12 cellular contexts compared by ENCODE assay signal in the genomic region with DNA sequence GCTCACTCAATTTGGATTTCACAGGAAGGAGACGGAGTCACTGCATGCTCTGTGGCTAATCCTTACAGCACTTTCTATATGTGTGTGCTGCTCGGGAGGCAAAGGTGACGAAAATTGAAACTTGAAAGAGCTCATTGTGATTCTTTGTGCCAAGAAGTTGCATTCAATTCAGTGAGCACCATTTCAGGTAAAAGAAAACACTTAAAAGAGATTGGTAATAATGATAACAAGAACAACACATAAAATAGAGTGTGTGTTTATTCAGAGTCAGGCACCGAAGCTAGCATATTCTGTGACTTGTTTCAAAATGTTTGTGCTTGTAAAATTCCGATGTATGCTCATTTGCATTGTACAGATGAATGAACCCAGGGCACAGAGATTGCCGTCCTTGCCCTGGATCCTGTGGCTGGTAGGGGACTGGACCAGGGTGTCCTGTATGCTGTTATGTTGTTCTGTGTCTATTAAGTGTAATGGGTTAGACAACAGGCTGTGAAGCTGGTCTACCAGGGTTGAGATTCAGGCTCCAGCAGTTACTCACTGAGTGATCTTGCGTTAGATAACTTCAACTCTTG.
A peak's percentile ranks its signal among the peaks of the same experiment; 100 is the strongest.
DNase-seq lines count a peak whose midpoint lies in the region; ATAC-seq and TF ChIP-seq lines count a peak whose summit lies in the region.
"Had no signal": no experiment of that assay in that cellular context is flagged by ENCODE, and none has a peak within 500 bp of the region (broad histone marks: within the 10 kb centered on the region; RNA-seq: fewer than 3 reads in every experiment).

No MANE protein-coding gene starts in this region.

- CTCF ChIA-PET in RWPE1 (lab: Yijun Ruan, JAX), result no interaction called here

- peak; percentile 5 for DNase-seq in SW480 (ENCODE audit: low spot score)
- DNase-seq in right atrium auricular region (ENCODE audit: low spot score), result no peak
- no peak for DNase-seq in NCI-H1694 treated with DMSO at 0.1 percent for 48 hours (lab: John Stamatoyannopoulos, UW)
- DNase-seq in RWPE1 (ENCODE audit: low spot score), result no peak
- no peak for DNase-seq in NCI-H2081 treated with DMSO at 0.1 percent for 48 hours (lab: John Stamatoyannopoulos, UW)
- DNase-seq: brain microvascular endothelial cell, glutamatergic neuron, MG63, T-cell had no signal

- no peak for TF ChIP-seq CTCF in GM12875 (IDR thresholded peaks at IDR 0.05; ENCODE audit: borderline replicate concordance, insufficient read depth, low read depth, low read length)
- TF ChIP-seq CTCF in right atrium auricular region (IDR thresholded peaks at IDR 0.05), result no peak
- TF ChIP-seq CTCF in RWPE1 (conservative IDR thresholded peaks at IDR 0.05; ENCODE audit: low read depth), result no peak

- peak; percentile 89 for ATAC-seq in GM19043 (IDR thresholded peaks at IDR 0.05; ENCODE audit: low read depth, unreplicated experiment)
- peak; percentile 91 for ATAC-seq in HG02884 (IDR thresholded peaks at IDR 0.05; ENCODE audit: unreplicated experiment)
- ATAC-seq: T-cell had no signal

- H3K4me1 ChIP-seq in right atrium auricular region, result no peaks in the 10 kb centered on the region

- POLR2A ChIA-PET in RWPE1 (lab: Yijun Ruan, JAX; ENCODE audit: low non-redundant PET), result no interaction called here

- peak overlapping the region; percentile 5 for H3K4me3 ChIP-seq in GM12875 (ENCODE audit: low read depth, low read length)
- H3K4me3 ChIP-seq in right atrium auricular region, result no peak overlapping the region
- H3K4me3 ChIP-seq: MG63 had no signal

- H3K9me3 ChIP-seq in right atrium auricular region, result no peaks in the 10 kb centered on the region
- H3K9me3 ChIP-seq: MG63 had no signal

- H3K27me3 ChIP-seq in right atrium auricular region, result no peaks in the 10 kb centered on the region
- H3K27me3 ChIP-seq: brain microvascular endothelial cell, MG63 had no signal

- H3K27ac ChIP-seq in right atrium auricular region, result no peak overlapping the region
- no peak overlapping the region for H3K27ac ChIP-seq in RWPE1
- H3K27ac ChIP-seq: brain microvascular endothelial cell had no signal

- H3K36me3 ChIP-seq in right atrium auricular region, result no peaks in the 10 kb centered on the region
- H3K36me3 ChIP-seq: brain microvascular endothelial cell, MG63 had no signal
